1 cellular context compared by ENCODE assay signal in the genomic region with DNA sequence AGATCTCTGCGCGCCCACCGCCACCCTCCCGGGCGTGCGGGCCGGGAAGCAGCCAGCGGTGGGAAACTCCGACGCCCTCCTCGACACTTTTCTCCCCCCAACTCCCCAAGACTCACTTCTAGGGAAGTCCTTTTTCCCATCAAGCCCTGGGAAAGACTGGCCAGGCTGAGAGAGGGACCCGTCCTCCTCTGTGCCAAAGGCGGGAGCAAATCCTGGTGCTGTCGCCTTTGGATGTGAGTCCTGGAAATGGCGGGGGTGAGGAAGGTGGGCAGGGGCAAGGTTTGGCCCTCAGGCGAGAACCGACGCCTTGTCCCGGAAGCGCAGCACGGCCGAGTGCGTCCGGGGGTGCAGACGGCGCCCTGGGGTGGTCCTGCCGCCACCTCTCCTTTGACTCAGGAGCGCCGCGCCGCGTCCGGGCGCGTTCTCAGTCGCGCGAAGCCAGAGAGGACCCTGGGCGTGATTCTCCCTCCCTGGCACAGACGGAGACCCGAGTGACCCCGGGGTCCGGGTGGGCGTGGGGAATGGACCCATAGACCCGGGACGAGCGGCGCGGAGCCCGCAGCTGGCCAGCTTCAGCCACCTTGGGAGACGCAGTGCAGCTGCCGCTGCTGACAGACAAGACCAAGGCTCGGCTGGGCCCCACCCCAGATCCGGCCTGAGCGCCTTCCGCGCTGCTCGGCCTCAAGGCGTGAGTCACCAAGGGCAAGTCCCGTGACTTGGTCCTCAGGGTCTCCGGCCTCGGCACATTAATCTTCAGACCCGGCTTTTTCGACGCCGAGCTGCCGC.
A peak's percentile ranks its signal among the peaks of the same experiment; 100 is the strongest.
TF ChIP-seq lines count a peak whose summit lies in the region.

No MANE protein-coding gene starts in this region.

TF ChIP-seq in HepG2, 621 proteins besides CTCF, POLR2A, EP300 and RAD21 (continued from another document and continues in another):
- TF ChIP-seq MAZ (IDR thresholded peaks at IDR 0.05; ENCODE audit: borderline replicate concordance, low read depth, low read length) (no peak; the same call in 1 of the 2 replicates), MAZ (CRISPR knock-in tag; IDR thresholded peaks at IDR 0.05; ENCODE audit: low read depth) (peak; percentile 44; the same call in 1 of the 2 replicates), RFX3 (CRISPR knock-in tag; IDR thresholded peaks at IDR 0.05) (no peak), PHF21A (CRISPR knock-in tag; IDR thresholded peaks at IDR 0.05) (peak; percentile 25; the same call in 1 of the 2 replicates), ZNF138 (CRISPR knock-in tag; IDR thresholded peaks at IDR 0.05; ENCODE audit: low read depth) (peak; percentile 17; the same call in 1 of the 2 replicates), ZBTB42 (CRISPR knock-in tag; IDR thresholded peaks at IDR 0.05) (no peak), MED13 (CRISPR knock-in tag; IDR thresholded peaks at IDR 0.05) (no peak), HNF4A (CRISPR knock-in tag; IDR thresholded peaks at IDR 0.05) (no peak; the same call in 1 of the 2 replicates), GLI4 (CRISPR knock-in tag; IDR thresholded peaks at IDR 0.05; ENCODE audit: borderline replicate concordance) (no peak; the same call in 1 of the 2 replicates), ZNF773 (CRISPR knock-in tag; IDR thresholded peaks at IDR 0.05; ENCODE audit: borderline replicate concordance) (peak; percentile 50; the same call in 1 of the 2 replicates), MXD3 (CRISPR knock-in tag; IDR thresholded peaks at IDR 0.05) (peak; percentile 80), CENPX (CRISPR knock-in tag; IDR thresholded peaks at IDR 0.05) (no peak), HMGA1 (CRISPR knock-in tag; conservative IDR thresholded peaks at IDR 0.05) (no peak), ZNF10 (CRISPR knock-in tag; IDR thresholded peaks at IDR 0.05; ENCODE audit: borderline replicate concordance, low read depth) (no peak), SMARCE1 (IDR thresholded peaks at IDR 0.05; ENCODE audit: borderline replicate concordance) (no peak), ZNF468 (CRISPR knock-in tag; IDR thresholded peaks at IDR 0.05) (0 out of 2 replicates have a peak, but pooled peaks have one; percentile 90), ZNF331 (CRISPR knock-in tag; IDR thresholded peaks at IDR 0.05) (0 out of 2 replicates have a peak, but pooled peaks have one; percentile 39), HOXA9 (CRISPR knock-in tag; IDR thresholded peaks at IDR 0.05; ENCODE audit: borderline replicate concordance) (no peak), BRCA1 (CRISPR knock-in tag; IDR thresholded peaks at IDR 0.05) (peak; percentile 79), KDM3A (CRISPR knock-in tag; IDR thresholded peaks at IDR 0.05; ENCODE audit: low read depth) (peak; percentile 80; the same call in 1 of the 2 replicates), TCF12 (IDR thresholded peaks at IDR 0.05) (no peak), TCF12 (CRISPR knock-in tag; IDR thresholded peaks at IDR 0.05) (peak; percentile 68), U2AF2 (IDR thresholded peaks at IDR 0.05; ENCODE audit: low read depth, low read length) (no peak; the same call in 1 of the 2 replicates), ZNF605 (CRISPR knock-in tag; IDR thresholded peaks at IDR 0.05) (peak; percentile 91), ZBTB39 (CRISPR knock-in tag; IDR thresholded peaks at IDR 0.05) (peak; percentile 95; the same call in 1 of the 2 replicates), SOX6 (IDR thresholded peaks at IDR 0.05) (no peak), SOX6 (CRISPR knock-in tag; IDR thresholded peaks at IDR 0.05) (no peak; the same call in 1 of the 2 replicates), HNRNPH1 (optimal IDR thresholded peaks at IDR 0.05; ENCODE audit: low read depth, low read length) (no peak), SSRP1 (CRISPR knock-in tag; IDR thresholded peaks at IDR 0.05) (no peak), ZNF660 (CRISPR knock-in tag; IDR thresholded peaks at IDR 0.05; ENCODE audit: borderline replicate concordance, low read depth) (no peak; the same call in 1 of the 2 replicates), IKZF4 (CRISPR knock-in tag; IDR thresholded peaks at IDR 0.05; ENCODE audit: borderline replicate concordance, low read depth, not compliant biosample characterization) (peak; percentile 28), SETDB1 (CRISPR knock-in tag; IDR thresholded peaks at IDR 0.05; ENCODE audit: borderline replicate concordance) (no peak), ZNF382 (CRISPR knock-in tag; IDR thresholded peaks at IDR 0.05; ENCODE audit: borderline replicate concordance) (no peak), PCBP2 (optimal IDR thresholded peaks at IDR 0.05; ENCODE audit: low read depth, low read length, poor library complexity, severe bottlenecking) (no peak), ZNF563 (CRISPR knock-in tag; IDR thresholded peaks at IDR 0.05) (peak; percentile 90), RELA (CRISPR knock-in tag; IDR thresholded peaks at IDR 0.05) (no peak; the same call in none of the 2 replicates), KLF11 (CRISPR knock-in tag; IDR thresholded peaks at IDR 0.05) (no peak; the same call in 1 of the 2 replicates), IRF1 (CRISPR knock-in tag; IDR thresholded peaks at IDR 0.05; ENCODE audit: low read depth) (no peak), SP2 (CRISPR knock-in tag; IDR thresholded peaks at IDR 0.05) (peak; percentile 66), ZNF780A (CRISPR knock-in tag; IDR thresholded peaks at IDR 0.05) (0 out of 2 replicates have a peak, but pooled peaks have one; percentile 47), ZBTB21 (CRISPR knock-in tag; IDR thresholded peaks at IDR 0.05) (no peak)
- TF ChIP-seq, protein P1, sequence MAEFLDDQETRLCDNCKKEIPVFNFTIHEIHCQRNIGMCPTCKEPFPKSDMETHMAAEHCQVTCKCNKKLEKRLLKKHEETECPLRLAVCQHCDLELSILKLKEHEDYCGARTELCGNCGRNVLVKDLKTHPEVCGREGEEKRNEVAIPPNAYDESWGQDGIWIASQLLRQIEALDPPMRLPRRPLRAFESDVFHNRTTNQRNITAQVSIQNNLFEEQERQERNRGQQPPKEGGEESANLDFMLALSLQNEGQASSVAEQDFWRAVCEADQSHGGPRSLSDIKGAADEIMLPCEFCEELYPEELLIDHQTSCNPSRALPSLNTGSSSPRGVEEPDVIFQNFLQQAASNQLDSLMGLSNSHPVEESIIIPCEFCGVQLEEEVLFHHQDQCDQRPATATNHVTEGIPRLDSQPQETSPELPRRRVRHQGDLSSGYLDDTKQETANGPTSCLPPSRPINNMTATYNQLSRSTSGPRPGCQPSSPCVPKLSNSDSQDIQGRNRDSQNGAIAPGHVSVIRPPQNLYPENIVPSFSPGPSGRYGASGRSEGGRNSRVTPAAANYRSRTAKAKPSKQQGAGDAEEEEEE (CRISPR knock-in tag; IDR thresholded peaks at IDR 0.05; ENCODE audit: borderline replicate concordance) = no peak; the same call in 1 of the 2 replicates
- TF ChIP-seq, protein P2, sequence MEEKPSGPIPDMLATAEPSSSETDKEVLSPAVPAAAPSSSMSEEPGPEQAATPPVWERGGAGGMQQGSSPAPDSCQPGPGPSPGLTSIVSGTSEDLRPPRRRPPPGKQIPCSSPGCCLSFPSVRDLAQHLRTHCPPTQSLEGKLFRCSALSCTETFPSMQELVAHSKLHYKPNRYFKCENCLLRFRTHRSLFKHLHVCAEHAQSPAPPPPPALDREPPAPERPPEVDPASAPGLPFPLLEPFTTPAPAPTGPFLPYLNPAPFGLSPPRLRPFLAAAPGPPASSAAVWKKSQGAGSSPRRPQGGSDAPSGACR (CRISPR knock-in tag; IDR thresholded peaks at IDR 0.05) = peak; percentile 99
- TF ChIP-seq, protein P3, sequence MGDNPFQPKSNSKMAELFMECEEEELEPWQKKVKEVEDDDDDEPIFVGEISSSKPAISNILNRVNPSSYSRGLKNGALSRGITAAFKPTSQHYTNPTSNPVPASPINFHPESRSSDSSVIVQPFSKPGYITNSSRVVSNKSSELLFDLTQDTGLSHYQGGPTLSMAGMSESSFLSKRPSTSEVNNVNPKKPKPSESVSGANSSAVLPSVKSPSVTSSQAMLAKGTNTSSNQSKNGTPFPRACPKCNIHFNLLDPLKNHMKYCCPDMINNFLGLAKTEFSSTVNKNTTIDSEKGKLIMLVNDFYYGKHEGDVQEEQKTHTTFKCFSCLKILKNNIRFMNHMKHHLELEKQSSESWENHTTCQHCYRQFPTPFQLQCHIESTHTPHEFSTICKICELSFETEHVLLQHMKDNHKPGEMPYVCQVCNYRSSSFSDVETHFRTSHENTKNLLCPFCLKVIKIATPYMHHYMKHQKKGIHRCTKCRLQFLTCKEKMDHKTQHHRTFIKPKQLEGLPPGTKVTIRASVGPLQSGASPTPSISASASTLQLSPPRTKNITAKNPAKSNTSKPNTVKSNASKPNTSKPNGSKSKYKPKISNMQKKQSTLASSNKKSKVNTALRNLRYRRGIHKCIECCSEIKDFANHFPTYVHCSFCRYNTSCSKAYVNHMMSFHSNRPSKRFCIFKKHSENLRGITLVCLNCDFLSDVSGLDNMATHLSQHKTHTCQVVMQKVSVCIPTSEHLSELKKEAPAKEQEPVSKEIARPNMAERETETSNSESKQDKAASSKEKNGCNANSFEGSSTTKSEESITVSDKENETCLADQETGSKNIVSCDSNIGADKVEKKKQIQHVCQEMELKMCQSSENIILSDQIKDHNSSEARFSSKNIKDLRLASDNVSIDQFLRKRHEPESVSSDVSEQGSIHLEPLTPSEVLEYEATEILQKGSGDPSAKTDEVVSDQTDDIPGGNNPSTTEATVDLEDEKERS (CRISPR knock-in tag; IDR thresholded peaks at IDR 0.05) = peak; percentile 79; the same call in 1 of the 2 replicates
- TF ChIP-seq, protein P4, sequence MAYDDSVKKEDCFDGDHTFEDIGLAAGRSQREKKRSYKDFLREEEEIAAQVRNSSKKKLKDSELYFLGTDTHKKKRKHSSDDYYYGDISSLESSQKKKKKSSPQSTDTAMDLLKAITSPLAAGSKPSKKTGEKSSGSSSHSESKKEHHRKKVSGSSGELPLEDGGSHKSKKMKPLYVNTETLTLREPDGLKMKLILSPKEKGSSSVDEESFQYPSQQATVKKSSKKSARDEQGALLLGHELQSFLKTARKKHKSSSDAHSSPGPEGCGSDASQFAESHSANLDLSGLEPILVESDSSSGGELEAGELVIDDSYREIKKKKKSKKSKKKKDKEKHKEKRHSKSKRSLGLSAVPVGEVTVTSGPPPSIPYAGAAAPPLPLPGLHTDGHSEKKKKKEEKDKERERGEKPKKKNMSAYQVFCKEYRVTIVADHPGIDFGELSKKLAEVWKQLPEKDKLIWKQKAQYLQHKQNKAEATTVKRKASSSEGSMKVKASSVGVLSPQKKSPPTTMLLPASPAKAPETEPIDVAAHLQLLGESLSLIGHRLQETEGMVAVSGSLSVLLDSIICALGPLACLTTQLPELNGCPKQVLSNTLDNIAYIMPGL (CRISPR knock-in tag; IDR thresholded peaks at IDR 0.05; ENCODE audit: borderline replicate concordance in 1 of 2, low read depth in 1 of 2) = peak; percentile 92 to 98
- TF ChIP-seq, protein P5, sequence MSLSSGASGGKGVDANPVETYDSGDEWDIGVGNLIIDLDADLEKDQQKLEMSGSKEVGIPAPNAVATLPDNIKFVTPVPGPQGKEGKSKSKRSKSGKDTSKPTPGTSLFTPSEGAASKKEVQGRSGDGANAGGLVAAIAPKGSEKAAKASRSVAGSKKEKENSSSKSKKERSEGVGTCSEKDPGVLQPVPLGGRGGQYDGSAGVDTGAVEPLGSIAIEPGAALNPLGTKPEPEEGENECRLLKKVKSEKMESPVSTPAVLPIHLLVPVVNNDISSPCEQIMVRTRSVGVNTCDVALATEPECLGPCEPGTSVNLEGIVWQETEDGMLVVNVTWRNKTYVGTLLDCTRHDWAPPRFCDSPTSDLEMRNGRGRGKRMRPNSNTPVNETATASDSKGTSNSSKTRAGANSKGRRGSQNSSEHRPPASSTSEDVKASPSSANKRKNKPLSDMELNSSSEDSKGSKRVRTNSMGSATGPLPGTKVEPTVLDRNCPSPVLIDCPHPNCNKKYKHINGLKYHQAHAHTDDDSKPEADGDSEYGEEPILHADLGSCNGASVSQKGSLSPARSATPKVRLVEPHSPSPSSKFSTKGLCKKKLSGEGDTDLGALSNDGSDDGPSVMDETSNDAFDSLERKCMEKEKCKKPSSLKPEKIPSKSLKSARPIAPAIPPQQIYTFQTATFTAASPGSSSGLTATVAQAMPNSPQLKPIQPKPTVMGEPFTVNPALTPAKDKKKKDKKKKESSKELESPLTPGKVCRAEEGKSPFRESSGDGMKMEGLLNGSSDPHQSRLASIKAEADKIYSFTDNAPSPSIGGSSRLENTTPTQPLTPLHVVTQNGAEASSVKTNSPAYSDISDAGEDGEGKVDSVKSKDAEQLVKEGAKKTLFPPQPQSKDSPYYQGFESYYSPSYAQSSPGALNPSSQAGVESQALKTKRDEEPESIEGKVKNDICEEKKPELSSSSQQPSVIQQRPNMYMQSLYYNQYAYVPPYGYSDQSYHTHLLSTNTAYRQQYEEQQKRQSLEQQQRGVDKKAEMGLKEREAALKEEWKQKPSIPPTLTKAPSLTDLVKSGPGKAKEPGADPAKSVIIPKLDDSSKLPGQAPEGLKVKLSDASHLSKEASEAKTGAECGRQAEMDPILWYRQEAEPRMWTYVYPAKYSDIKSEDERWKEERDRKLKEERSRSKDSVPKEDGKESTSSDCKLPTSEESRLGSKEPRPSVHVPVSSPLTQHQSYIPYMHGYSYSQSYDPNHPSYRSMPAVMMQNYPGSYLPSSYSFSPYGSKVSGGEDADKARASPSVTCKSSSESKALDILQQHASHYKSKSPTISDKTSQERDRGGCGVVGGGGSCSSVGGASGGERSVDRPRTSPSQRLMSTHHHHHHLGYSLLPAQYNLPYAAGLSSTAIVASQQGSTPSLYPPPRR (CRISPR knock-in tag; IDR thresholded peaks at IDR 0.05; ENCODE audit: borderline replicate concordance) = no peak
